In genomic region chr10:14909101-14909500, GRCh38 we compare ENCODE assay signal across 33 cellular contexts. TPM values are rescaled to one million over a fixed set of nuclear protein-coding genes. Genes with fewer than 3 reads are reported as not detected.
"Had no signal": no experiment of that assay in that cellular context is flagged by ENCODE, and none has a peak within 500 bp of the region (broad histone marks: within the 10 kb centered on the region; RNA-seq: fewer than 3 reads in every experiment).

No MANE protein-coding gene starts in this region.

- H3K27ac ChIP-seq: esophagus squamous epithelium, heart right ventricle, left lung, ovary, psoas muscle, sigmoid colon, thoracic aorta, tibial nerve, upper lobe of left lung, vagina had no signal

- H3K4me3 ChIP-seq: esophagus squamous epithelium, heart right ventricle, left lung, ovary, psoas muscle, sigmoid colon, thoracic aorta, tibial nerve, upper lobe of left lung, vagina had no signal

- H3K9me3 ChIP-seq: esophagus squamous epithelium, left lung, ovary, psoas muscle, sigmoid colon, thoracic aorta, tibial nerve, upper lobe of left lung, vagina had no signal

- H3K27me3 Mint-ChIP-seq: effector memory CD8-positive, alpha-beta T cell; naive thymus-derived CD4-positive, alpha-beta T cell; stimulated activated memory B cell treated with anti-CD40 and anti-IgM and Interleukin-4, amounts not matched to agents 10 μg/mL and 1 μg/mL and 100 μg/mL, for 72 hours; stimulated activated naive CD8-positive, alpha-beta T cell treated with anti-CD3 and anti-CD28 coated beads, Interleukin-15, Interleukin-2, amounts not matched to agents 100 ng/mL and 50 ng/mL, for 24 hours had no signal

- H3K27me3 ChIP-seq: esophagus squamous epithelium, heart right ventricle, left lung, ovary, sigmoid colon, tibial nerve, upper lobe of left lung, vagina had no signal

- H3K9me3 Mint-ChIP-seq: effector memory CD8-positive, alpha-beta T cell; stimulated activated memory B cell treated with anti-CD40 and anti-IgM and Interleukin-4, amounts not matched to agents 10 μg/mL and 1 μg/mL and 100 μg/mL, for 72 hours; stimulated activated naive CD8-positive, alpha-beta T cell treated with anti-CD3 and anti-CD28 coated beads, Interleukin-15, Interleukin-2, amounts not matched to agents 100 ng/mL and 50 ng/mL, for 24 hours had no signal

- H3K27ac Mint-ChIP-seq: effector memory CD8-positive, alpha-beta T cell; stimulated activated memory B cell treated with anti-CD40 and anti-IgM and Interleukin-4, amounts not matched to agents 10 μg/mL and 1 μg/mL and 100 μg/mL, for 72 hours; stimulated activated naive CD8-positive, alpha-beta T cell treated with anti-CD3 and anti-CD28 coated beads, Interleukin-15, Interleukin-2, amounts not matched to agents 100 ng/mL and 50 ng/mL, for 24 hours had no signal

- H3K4me1 ChIP-seq: esophagus squamous epithelium, heart right ventricle, left lung, psoas muscle, sigmoid colon, tibial nerve, upper lobe of left lung, vagina had no signal

- H3K4me1 Mint-ChIP-seq: stimulated activated memory B cell treated with anti-CD40 and anti-IgM and Interleukin-4, amounts not matched to agents 10 μg/mL and 1 μg/mL and 100 μg/mL, for 72 hours had no signal

- FAIRE-seq: endometrium, islet of Langerhans had no signal

- H3K36me3 ChIP-seq: ovary had no signal

- ATAC-seq: effector memory CD8-positive, alpha-beta T cell; heart right ventricle; left cardiac atrium; left lung; naive thymus-derived CD4-positive, alpha-beta T cell; psoas muscle; stimulated activated memory B cell treated with anti-CD40 and anti-IgM and Interleukin-4, amounts not matched to agents 10 μg/mL and 1 μg/mL and 100 μg/mL, for 72 hours had no signal

- H3K4me3 Mint-ChIP-seq: effector memory CD8-positive, alpha-beta T cell; naive thymus-derived CD4-positive, alpha-beta T cell; stimulated activated memory B cell treated with anti-CD40 and anti-IgM and Interleukin-4, amounts not matched to agents 10 μg/mL and 1 μg/mL and 100 μg/mL, for 72 hours; stimulated activated naive CD8-positive, alpha-beta T cell treated with anti-CD3 and anti-CD28 coated beads, Interleukin-15, Interleukin-2, amounts not matched to agents 100 ng/mL and 50 ng/mL, for 24 hours had no signal

- DNase-seq: cortex of kidney; effector memory CD8-positive, alpha-beta T cell; erythroblast; esophagus squamous epithelium; foreskin melanocyte; glutamatergic neuron; heart right ventricle; hippocampal formation; left cardiac atrium; left lung; mesendoderm; midbrain; naive thymus-derived CD4-positive, alpha-beta T cell; occipital lobe; ovary; posterior cingulate gyrus; psoas muscle; right cardiac atrium; sigmoid colon; stimulated activated CD4-positive, alpha-beta T cell treated with anti-CD3 and anti-CD28 coated beads, Interleukin-2, amount 100 ng/mL, for 24 hours; stimulated activated CD4-positive, alpha-beta T cell treated with anti-CD3 and anti-CD28 coated beads, Interleukin-4, amount 100 ng/mL, for 4 hours; upper lobe of left lung had no signal

RNA-seq across cellular contexts. Expression of gene MEIG1, which starts 50.1 kb away (rescaled TPM):
- total RNA-seq: dermis microvascular lymphatic vessel endothelial cell, left cardiac atrium, left lung, lower leg skin, mucosa of gallbladder, occipital lobe, psoas muscle, right cardiac atrium, skeletal muscle tissue, thoracic aorta, tibial nerve, vagina had no signal
- polyA plus RNA-seq: sigmoid colon had no signal
